Comparison of ENCODE assay signal across 2 cellular contexts in the genomic region with DNA sequence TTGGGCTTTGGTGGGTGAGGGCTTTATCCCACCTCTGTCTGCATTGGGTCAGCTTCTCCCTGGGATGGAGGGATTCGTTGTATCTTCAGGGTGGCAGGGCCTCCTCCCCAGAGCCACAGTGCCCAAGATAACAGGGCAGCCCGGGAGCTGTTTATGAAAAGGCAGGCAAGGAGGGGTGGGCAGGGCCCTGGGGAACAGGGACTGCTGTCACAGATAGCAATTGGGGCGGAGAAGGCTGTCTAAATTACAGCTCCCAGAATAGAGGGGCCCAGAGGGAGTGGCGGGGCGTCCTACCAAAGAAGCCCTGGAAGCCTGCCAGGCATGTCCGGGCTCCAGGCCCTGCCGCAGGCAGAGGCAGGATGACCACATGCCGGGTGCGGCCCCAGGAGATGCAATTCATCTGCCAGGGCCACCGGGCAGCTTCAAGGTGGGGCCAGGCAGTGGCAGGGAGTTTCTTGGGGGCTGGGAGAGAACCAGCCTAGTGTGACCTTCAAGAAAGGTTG.
TF ChIP-seq lines count a peak whose summit lies in the region.

No MANE protein-coding gene starts in this region.

TF ChIP-seq in HCT116, 20 proteins besides CTCF, POLR2A, EP300 and RAD21:
- TF ChIP-seq ZFX (IDR thresholded peaks at IDR 0.05) (no peak), EZH2 (IDR thresholded peaks at IDR 0.05) (no peak), MAX (IDR thresholded peaks at IDR 0.05) (peak; percentile 58; the same call in 1 of the 2 replicates), SIN3A (IDR thresholded peaks at IDR 0.05; ENCODE audit: low read depth) (no peak), SRF (IDR thresholded peaks at IDR 0.05; ENCODE audit: low read depth) (no peak), JUND (IDR thresholded peaks at IDR 0.05) (no peak), ELF1 (IDR thresholded peaks at IDR 0.05; ENCODE audit: borderline replicate concordance, low read depth) (no peak), FOSL1 (IDR thresholded peaks at IDR 0.05; ENCODE audit: low read depth) (no peak), CEBPB (IDR thresholded peaks at IDR 0.05; ENCODE audit: low read depth) (no peak), CBX3 (IDR thresholded peaks at IDR 0.05; ENCODE audit: low read depth) (no peak), EGR1 (IDR thresholded peaks at IDR 0.05; ENCODE audit: low read depth) (no peak), YY1 (IDR thresholded peaks at IDR 0.05; ENCODE audit: extremely low read depth, insufficient replicate concordance, low read depth, low read length) (no peak), ZNF274 (IDR thresholded peaks at IDR 0.05; ENCODE audit: low read depth, low read length) (no peak), TCF7L2 (IDR thresholded peaks at IDR 0.05; ENCODE audit: borderline replicate concordance, extremely low read depth, insufficient read depth, insufficient read length) (peak; percentile 33), POLR2AphosphoS5 (IDR thresholded peaks at IDR 0.05; ENCODE audit: low read depth, low read length) (0 out of 2 replicates have a peak, but pooled peaks have one; percentile 18), SP1 (IDR thresholded peaks at IDR 0.05; ENCODE audit: low read depth) (peak; percentile 53), EZH2phosphoT487 (IDR thresholded peaks at IDR 0.05; ENCODE audit: borderline replicate concordance) (no peak)
- TF ChIP-seq, protein P1, sequence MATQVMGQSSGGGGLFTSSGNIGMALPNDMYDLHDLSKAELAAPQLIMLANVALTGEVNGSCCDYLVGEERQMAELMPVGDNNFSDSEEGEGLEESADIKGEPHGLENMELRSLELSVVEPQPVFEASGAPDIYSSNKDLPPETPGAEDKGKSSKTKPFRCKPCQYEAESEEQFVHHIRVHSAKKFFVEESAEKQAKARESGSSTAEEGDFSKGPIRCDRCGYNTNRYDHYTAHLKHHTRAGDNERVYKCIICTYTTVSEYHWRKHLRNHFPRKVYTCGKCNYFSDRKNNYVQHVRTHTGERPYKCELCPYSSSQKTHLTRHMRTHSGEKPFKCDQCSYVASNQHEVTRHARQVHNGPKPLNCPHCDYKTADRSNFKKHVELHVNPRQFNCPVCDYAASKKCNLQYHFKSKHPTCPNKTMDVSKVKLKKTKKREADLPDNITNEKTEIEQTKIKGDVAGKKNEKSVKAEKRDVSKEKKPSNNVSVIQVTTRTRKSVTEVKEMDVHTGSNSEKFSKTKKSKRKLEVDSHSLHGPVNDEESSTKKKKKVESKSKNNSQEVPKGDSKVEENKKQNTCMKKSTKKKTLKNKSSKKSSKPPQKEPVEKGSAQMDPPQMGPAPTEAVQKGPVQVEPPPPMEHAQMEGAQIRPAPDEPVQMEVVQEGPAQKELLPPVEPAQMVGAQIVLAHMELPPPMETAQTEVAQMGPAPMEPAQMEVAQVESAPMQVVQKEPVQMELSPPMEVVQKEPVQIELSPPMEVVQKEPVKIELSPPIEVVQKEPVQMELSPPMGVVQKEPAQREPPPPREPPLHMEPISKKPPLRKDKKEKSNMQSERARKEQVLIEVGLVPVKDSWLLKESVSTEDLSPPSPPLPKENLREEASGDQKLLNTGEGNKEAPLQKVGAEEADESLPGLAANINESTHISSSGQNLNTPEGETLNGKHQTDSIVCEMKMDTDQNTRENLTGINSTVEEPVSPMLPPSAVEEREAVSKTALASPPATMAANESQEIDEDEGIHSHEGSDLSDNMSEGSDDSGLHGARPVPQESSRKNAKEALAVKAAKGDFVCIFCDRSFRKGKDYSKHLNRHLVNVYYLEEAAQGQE (IDR thresholded peaks at IDR 0.05; ENCODE audit: low read depth), result no peak
- TF ChIP-seq, protein P2, sequence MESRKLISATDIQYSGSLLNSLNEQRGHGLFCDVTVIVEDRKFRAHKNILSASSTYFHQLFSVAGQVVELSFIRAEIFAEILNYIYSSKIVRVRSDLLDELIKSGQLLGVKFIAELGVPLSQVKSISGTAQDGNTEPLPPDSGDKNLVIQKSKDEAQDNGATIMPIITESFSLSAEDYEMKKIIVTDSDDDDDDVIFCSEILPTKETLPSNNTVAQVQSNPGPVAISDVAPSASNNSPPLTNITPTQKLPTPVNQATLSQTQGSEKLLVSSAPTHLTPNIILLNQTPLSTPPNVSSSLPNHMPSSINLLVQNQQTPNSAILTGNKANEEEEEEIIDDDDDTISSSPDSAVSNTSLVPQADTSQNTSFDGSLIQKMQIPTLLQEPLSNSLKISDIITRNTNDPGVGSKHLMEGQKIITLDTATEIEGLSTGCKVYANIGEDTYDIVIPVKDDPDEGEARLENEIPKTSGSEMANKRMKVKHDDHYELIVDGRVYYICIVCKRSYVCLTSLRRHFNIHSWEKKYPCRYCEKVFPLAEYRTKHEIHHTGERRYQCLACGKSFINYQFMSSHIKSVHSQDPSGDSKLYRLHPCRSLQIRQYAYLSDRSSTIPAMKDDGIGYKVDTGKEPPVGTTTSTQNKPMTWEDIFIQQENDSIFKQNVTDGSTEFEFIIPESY (IDR thresholded peaks at IDR 0.05; ENCODE audit: extremely low read depth, insufficient replicate concordance, low read length), result no peak
- TF ChIP-seq, protein P3, sequence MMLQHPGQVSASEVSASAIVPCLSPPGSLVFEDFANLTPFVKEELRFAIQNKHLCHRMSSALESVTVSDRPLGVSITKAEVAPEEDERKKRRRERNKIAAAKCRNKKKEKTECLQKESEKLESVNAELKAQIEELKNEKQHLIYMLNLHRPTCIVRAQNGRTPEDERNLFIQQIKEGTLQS (IDR thresholded peaks at IDR 0.05), result no peak

TF ChIP-seq in SK-N-SH, 30 proteins besides CTCF, POLR2A, EP300 and RAD21:
- TF ChIP-seq NFIC (IDR thresholded peaks at IDR 0.05; ENCODE audit: borderline replicate concordance), result peak; percentile 43
- no peak for TF ChIP-seq TCF12 (IDR thresholded peaks at IDR 0.05)
